8 cellular contexts compared by ENCODE assay signal in genomic region chr11:76419896-76420295, GRCh38. TPM values are rescaled to one million over a fixed set of nuclear protein-coding genes. Genes with fewer than 3 reads are reported as not detected.
DNase-seq lines count a peak whose midpoint lies in the region; ATAC-seq and TF ChIP-seq lines count a peak whose summit lies in the region.

No MANE protein-coding gene starts in this region.

- H3K4me1 Mint-ChIP-seq in activated naive CD4-positive, alpha-beta T cell treated with anti-CD3 and anti-CD28 coated beads, Interleukin-2, amount 10 ng/mL, durations not matched to agents 7 days and 5 days, result peaks cover 6% of the 10 kb centered on the region
- H3K4me1 Mint-ChIP-seq in stimulated activated naive B cell treated with anti-CD40 and anti-IgM and Interleukin-4, amounts not matched to agents 10 μg/mL and 1 μg/mL and 100 μg/mL, for 72 hours, result peaks cover 7 to 9% of the 10 kb centered on the region in 2 donors

- intact Hi-C loops in colonic mucosa (cut with DNase I), result no loop called here

- peaks cover 18% of the 10 kb centered on the region for H3K27me3 Mint-ChIP-seq in activated naive CD4-positive, alpha-beta T cell treated with anti-CD3 and anti-CD28 coated beads, Interleukin-2, amount 10 ng/mL, durations not matched to agents 7 days and 5 days
- peaks cover 3 to 13% of the 10 kb centered on the region in 2 donors for H3K27me3 Mint-ChIP-seq in stimulated activated naive B cell treated with anti-CD40 and anti-IgM and Interleukin-4, amounts not matched to agents 10 μg/mL and 1 μg/mL and 100 μg/mL, for 72 hours

- TF ChIP-seq CTCF in colonic mucosa (IDR thresholded peaks at IDR 0.05) (peak; percentile 24), omental fat pad (IDR thresholded peaks at IDR 0.05) (no peak)

- no peak overlapping the region for H3K27ac ChIP-seq in colonic mucosa

- H3K27ac Mint-ChIP-seq in activated naive CD4-positive, alpha-beta T cell treated with anti-CD3 and anti-CD28 coated beads, Interleukin-2, amount 10 ng/mL, durations not matched to agents 7 days and 5 days, result no peak overlapping the region
- no peak overlapping the region for H3K27ac Mint-ChIP-seq in stimulated activated naive B cell treated with anti-CD40 and anti-IgM and Interleukin-4, amounts not matched to agents 10 μg/mL and 1 μg/mL and 100 μg/mL, for 72 hours

- CTCF ChIA-PET in activated naive CD4-positive, alpha-beta T cell treated with anti-CD3 and anti-CD28 coated beads, Interleukin-2, amount 10 ng/mL, durations not matched to agents 7 days and 5 days (lab: Charles Lee), result interaction anchor here (1.2 kb wide), 1 partner anchor 38 kb away, joined by 4 read pairs; the partner anchor contains the start of gene GVQW3

- peak; percentile 30 for DNase-seq in activated naive CD4-positive, alpha-beta T cell treated with anti-CD3 and anti-CD28 coated beads, Interleukin-2, amount 10 ng/mL, durations not matched to agents 7 days and 5 days
- no peak for DNase-seq in activated naive CD4-positive, alpha-beta T cell treated with Interleukin-2 at 50 U/mL for 16 hours
- DNase-seq in MV-4-11 (lab: John Stamatoyannopoulos, UW) (peak; percentile 30), colonic mucosa (no peak), occipital lobe (lab: John Stamatoyannopoulos, UW) (no peak), omental fat pad (ENCODE audit: low spot score) (no peak)
- no peak for DNase-seq in stimulated activated naive B cell treated with anti-CD40 and anti-IgM and Interleukin-4, amounts not matched to agents 10 μg/mL and 1 μg/mL and 100 μg/mL, for 72 hours

- H3K9me3 ChIP-seq in colonic mucosa, result no peaks in the 10 kb centered on the region

- no peak overlapping the region for H3K9ac ChIP-seq in colonic mucosa (ENCODE audit: low read depth in 2 of 2, low read length in 2 of 2)

- no peaks in the 10 kb centered on the region for H3K27me3 ChIP-seq in colonic mucosa

- H3K4me3 Mint-ChIP-seq in activated naive CD4-positive, alpha-beta T cell treated with anti-CD3 and anti-CD28 coated beads, Interleukin-2, amount 10 ng/mL, durations not matched to agents 7 days and 5 days, result no peak overlapping the region
- H3K4me3 Mint-ChIP-seq in stimulated activated naive B cell treated with anti-CD40 and anti-IgM and Interleukin-4, amounts not matched to agents 10 μg/mL and 1 μg/mL and 100 μg/mL, for 72 hours, result no peak overlapping the region

- peak; percentile 44 for ATAC-seq in stimulated activated naive B cell treated with anti-CD40 and anti-IgM and Interleukin-4, amounts not matched to agents 10 μg/mL and 1 μg/mL and 100 μg/mL, for 72 hours (replicated peaks)
- no peak for ATAC-seq in omental fat pad (ENCODE audit: low FRiP score)
- no peak for ATAC-seq in GM19452 (IDR thresholded peaks at IDR 0.05; ENCODE audit: unreplicated experiment)

- H3K4me1 ChIP-seq in colonic mucosa, result no peaks in the 10 kb centered on the region

- H3K4me3 ChIP-seq in colonic mucosa, result no peak overlapping the region

- no peaks in the 10 kb centered on the region for H3K36me3 Mint-ChIP-seq in activated naive CD4-positive, alpha-beta T cell treated with anti-CD3 and anti-CD28 coated beads, Interleukin-2, amount 10 ng/mL, durations not matched to agents 7 days and 5 days
- no peaks in the 10 kb centered on the region for H3K36me3 Mint-ChIP-seq in stimulated activated naive B cell treated with anti-CD40 and anti-IgM and Interleukin-4, amounts not matched to agents 10 μg/mL and 1 μg/mL and 100 μg/mL, for 72 hours

- no peaks in the 10 kb centered on the region for H3K36me3 ChIP-seq in colonic mucosa

- no peaks in the 10 kb centered on the region for H3K9me3 Mint-ChIP-seq in activated naive CD4-positive, alpha-beta T cell treated with anti-CD3 and anti-CD28 coated beads, Interleukin-2, amount 10 ng/mL, durations not matched to agents 7 days and 5 days
- H3K9me3 Mint-ChIP-seq in stimulated activated naive B cell treated with anti-CD40 and anti-IgM and Interleukin-4, amounts not matched to agents 10 μg/mL and 1 μg/mL and 100 μg/mL, for 72 hours, result no peaks in the 10 kb centered on the region

RNA-seq across cellular contexts. Expression of gene EMSY, which starts 24.9 kb away (rescaled TPM):
- total RNA-seq in colonic mucosa, result 10 to 100 TPM; 21.2 to 22.8 TPM
- 46.3 TPM for total RNA-seq in occipital lobe
- total RNA-seq in omental fat pad, result 10 to 100 TPM; 12.8 to 59.3 (median 20.6) TPM

RNA-seq across cellular contexts. Expression of gene GVQW3, which starts 38.8 kb away (rescaled TPM):
- total RNA-seq in colonic mucosa, result 1 to 10 TPM; 2.2 to 2.8 TPM
- total RNA-seq in occipital lobe, result 19.2 TPM
- total RNA-seq in omental fat pad, result 1 to 10 TPM in 3 of 4 donors, under 1 TPM in 1; 0.96 to 2.0 (median 1.4) TPM

RNA-seq across cellular contexts. Expression of gene THAP12, which starts 39.0 kb away (rescaled TPM):
- total RNA-seq in colonic mucosa, result 10 to 100 TPM; 34.4 to 41.6 TPM
- 83.1 TPM for total RNA-seq in occipital lobe
- total RNA-seq in omental fat pad, result 10 to 100 TPM; 35.4 to 59.9 (median 42.7) TPM

Comparison
In these comparisons a context has a peak if more than half of its experiments do, and no peak if none do; other contexts are left out.
1. DNase-seq: peak in activated naive CD4-positive, alpha-beta T cell treated with anti-CD3 and anti-CD28 coated beads, Interleukin-2, amount 10 ng/mL, durations not matched to agents 7 days and 5 days (single experiment) and MV-4-11 (single experiment); none in activated naive CD4-positive, alpha-beta T cell treated with Interleukin-2 at 50 U/mL for 16 hours (single experiment), colonic mucosa (single experiment), stimulated activated naive B cell treated with anti-CD40 and anti-IgM and Interleukin-4, amounts not matched to agents 10 μg/mL and 1 μg/mL and 100 μg/mL, for 72 hours (single experiment), occipital lobe (single experiment) and omental fat pad (single experiment).
2. ATAC-seq: peak in stimulated activated naive B cell treated with anti-CD40 and anti-IgM and Interleukin-4, amounts not matched to agents 10 μg/mL and 1 μg/mL and 100 μg/mL, for 72 hours (2 of 2); none in omental fat pad (single experiment) and GM19452 (single experiment).